ENCODE assay signal across 2 cellular contexts in genomic region chr6:150659046-150659763, GRCh38.
TF ChIP-seq lines count a peak whose summit lies in the region.

No MANE protein-coding gene starts in this region.

TF ChIP-seq in SK-N-SH, 30 proteins besides CTCF, POLR2A, EP300 and RAD21 (continued from another document):
- TF ChIP-seq PBX3 (IDR thresholded peaks at IDR 0.05) (no peak), RFX5 (IDR thresholded peaks at IDR 0.05; ENCODE audit: low read length) (no peak), CHD2 (IDR thresholded peaks at IDR 0.05; ENCODE audit: low read length, partially characterized antibody) (no peak), GABPA (IDR thresholded peaks at IDR 0.05; ENCODE audit: low read depth) (no peak), USF2 (IDR thresholded peaks at IDR 0.05; ENCODE audit: borderline replicate concordance, low read depth, low read length) (no peak), FOXJ3 (CRISPR knock-in tag; IDR thresholded peaks at IDR 0.05) (no peak), ELF1 (IDR thresholded peaks at IDR 0.05) (no peak), IRF3 (IDR thresholded peaks at IDR 0.05; ENCODE audit: low read depth, low read length) (no peak), MAX (IDR thresholded peaks at IDR 0.05; ENCODE audit: low read depth) (no peak), JUND (IDR thresholded peaks at IDR 0.05) (no peak)

TF ChIP-seq in SK-N-SH treated with all-trans-retinoic acid at 6 μM for 48 hours, 23 proteins besides CTCF, POLR2A, EP300 and RAD21 (continued from another document):
- TF ChIP-seq CREB5 (CRISPR knock-in tag; IDR thresholded peaks at IDR 0.05; ENCODE audit: low read depth), result no peak
- TF ChIP-seq CSDC2 (CRISPR knock-in tag; IDR thresholded peaks at IDR 0.05), result no peak
- no peak for TF ChIP-seq CSRNP3 (CRISPR knock-in tag; IDR thresholded peaks at IDR 0.05)
- TF ChIP-seq ZC3H10 (CRISPR knock-in tag; IDR thresholded peaks at IDR 0.05), result no peak
- no peak for TF ChIP-seq BACH2 (CRISPR knock-in tag; IDR thresholded peaks at IDR 0.05; ENCODE audit: borderline replicate concordance)
- TF ChIP-seq ZNF8 (CRISPR knock-in tag; IDR thresholded peaks at IDR 0.05), result no peak
- TF ChIP-seq TOX (CRISPR knock-in tag; IDR thresholded peaks at IDR 0.05; ENCODE audit: borderline replicate concordance), result no peak
- TF ChIP-seq ZFP30 (CRISPR knock-in tag; IDR thresholded peaks at IDR 0.05), result no peak
- no peak for TF ChIP-seq ARNTL (CRISPR knock-in tag; IDR thresholded peaks at IDR 0.05; ENCODE audit: borderline replicate concordance, low read depth)
- TF ChIP-seq TCF4 (CRISPR knock-in tag; IDR thresholded peaks at IDR 0.05; ENCODE audit: borderline replicate concordance), result no peak
- TF ChIP-seq PATZ1 (CRISPR knock-in tag; IDR thresholded peaks at IDR 0.05; ENCODE audit: borderline replicate concordance), result no peak
- TF ChIP-seq ZNF70 (CRISPR knock-in tag; IDR thresholded peaks at IDR 0.05), result no peak
- TF ChIP-seq ZFP3 (CRISPR knock-in tag; IDR thresholded peaks at IDR 0.05), result no peak
- no peak for TF ChIP-seq TSHZ2 (CRISPR knock-in tag; IDR thresholded peaks at IDR 0.05)
- no peak for TF ChIP-seq SNAI2 (CRISPR knock-in tag; IDR thresholded peaks at IDR 0.05)
